Comparison of ENCODE assay signal across 32 cellular contexts in genomic region chr9:137245450-137246421, GRCh38. TPM values are rescaled to one million over a fixed set of nuclear protein-coding genes. Genes with fewer than 3 reads are reported as not detected.
DNase-seq lines count a peak whose midpoint lies in the region; ATAC-seq and TF ChIP-seq lines count a peak whose summit lies in the region.
"Had no signal": no experiment of that assay in that cellular context is flagged by ENCODE, and none has a peak within 500 bp of the region (broad histone marks: within the 10 kb centered on the region; RNA-seq: fewer than 3 reads in every experiment).

No MANE protein-coding gene starts in this region.

- H3K36me3 ChIP-seq in SK-N-SH (replicated peaks in 1 of 2; ENCODE audit: control insufficient read depth in 1 of 2, insufficient read depth in 2 of 2, low read length in 1 of 2) (peaks cover 13 to 20% of the 10 kb centered on the region in 2 experiments), hepatocyte (replicated peaks; ENCODE audit: insufficient read depth, low read depth) (no peaks in the 10 kb centered on the region)

- H3K4me3 ChIP-seq in SK-N-SH (ENCODE audit: low read depth in 2 of 2, low read length in 1 of 2): no peak overlapping the region
- no peak overlapping the region for H3K4me3 ChIP-seq in hepatocyte
- H3K4me3 ChIP-seq: left lung, PC-9, prostate gland, sigmoid colon had no signal

- H2AFZ ChIP-seq in SK-N-SH (ENCODE audit: low read depth) (no peak overlapping the region), hepatocyte (no peak overlapping the region)
- H2AFZ ChIP-seq: PC-9 had no signal

- TF ChIP-seq CTCF in SK-N-SH (IDR thresholded peaks at IDR 0.05) (no peak), hepatocyte (IDR thresholded peaks at IDR 0.05; ENCODE audit: poor library complexity) (no peak)

- no peak overlapping the region for H3K9ac ChIP-seq in SK-N-SH

- 85% methylated on average over 8 of the region's 25 CpGs for WGBS in SK-N-SH (ENCODE audit: low lambda C conversion rate)
- 94% methylated on average over 25 of the region's 25 CpGs for WGBS in hepatocyte (ENCODE audit: low lambda C conversion rate, missing lambda C conversion rate)

- CTCF ChIA-PET in SK-N-SH (lab: Yijun Ruan, JAX): interaction anchor here (1.8 to 8.2 kb wide), 2 partner anchors 8 to 18 kb away, joined by 8 to 38 read pairs; partner anchors contain the start of gene RNF224

- H3K4me2 ChIP-seq in SK-N-SH (no peak overlapping the region), hepatocyte (no peak overlapping the region)
- H3K4me2 ChIP-seq: PC-9 had no signal

- POLR2A ChIA-PET in SK-N-SH (lab: Yijun Ruan, JAX): interaction anchor here (0.8 to 1.0 kb wide), 2 partner anchors 8 to 9 kb away, joined by 3 to 4 read pairs; partner anchors contain the start of gene NELFB

- ATAC-seq in SK-N-SH treated with all-trans-retinoic acid at 6 μM for 48 hours: peak; percentile 1; the same call in 2 of the 3 replicates
- no peak for ATAC-seq in HG03196 (IDR thresholded peaks at IDR 0.05; ENCODE audit: unreplicated experiment)
- ATAC-seq: activated T-helper 17 cell treated with anti-CD3 and anti-CD28 coated beads, Interleukin-2, amount 50 U/mL, for 72 hours; left lung; WTC11 had no signal

- no peaks in the 10 kb centered on the region for H3K9me3 ChIP-seq in SK-N-SH
- no peaks in the 10 kb centered on the region for H3K9me3 ChIP-seq in hepatocyte (ENCODE audit: low read depth)
- H3K9me3 ChIP-seq: Caco-2, left lung, neutrophil, prostate gland, sigmoid colon had no signal

- no peak for TF ChIP-seq RAD21 in SK-N-SH (IDR thresholded peaks at IDR 0.05; ENCODE audit: low read length)

- H3K9me2 ChIP-seq in SK-N-SH: no peaks in the 10 kb centered on the region
- H3K9me2 ChIP-seq in hepatocyte (replicated peaks; ENCODE audit: insufficient read depth): no peaks in the 10 kb centered on the region

- H3K79me2 ChIP-seq in SK-N-SH (ENCODE audit: insufficient read depth) (peaks cover 28% of the 10 kb centered on the region), hepatocyte (peaks cover 29% of the 10 kb centered on the region)

- H3K27ac ChIP-seq in SK-N-SH (ENCODE audit: low read depth in 2 of 2, low read length in 1 of 2) (no peak overlapping the region), hepatocyte (no peak overlapping the region)
- H3K27ac ChIP-seq: left lung, neutrophil, PC-9, prostate gland, sigmoid colon had no signal

- H3K4me1 ChIP-seq in SK-N-SH (ENCODE audit: control insufficient read depth in 1 of 2, insufficient read depth in 2 of 2, low read depth in 1 of 2, low read length in 1 of 2) (peaks cover 8 to 20% of the 10 kb centered on the region in 2 experiments; a peak in 1 of 4 replicates), hepatocyte (ENCODE audit: insufficient read depth) (peaks cover 8% of the 10 kb centered on the region)

- peaks cover 9% of the 10 kb centered on the region for H3F3A ChIP-seq in SK-N-SH (replicated peaks; ENCODE audit: insufficient read depth)

- H3K27me3 ChIP-seq in SK-N-SH (ENCODE audit: insufficient read depth) (no peaks in the 10 kb centered on the region), hepatocyte (no peaks in the 10 kb centered on the region)
- H3K27me3 ChIP-seq: left lung, neutrophil, sigmoid colon had no signal

- H4K20me1 ChIP-seq in SK-N-SH (ENCODE audit: insufficient read depth) (peaks cover 29% of the 10 kb centered on the region), hepatocyte (ENCODE audit: insufficient read depth, poor library complexity, severe bottlenecking) (peaks cover 24% of the 10 kb centered on the region)

- TF ChIP-seq EP300 in SK-N-SH (IDR thresholded peaks at IDR 0.05; ENCODE audit: borderline replicate concordance in 1 of 2, low read depth in 1 of 2, low read length in 1 of 2): no peak

- no peak for DNase-seq in SK-N-SH
- peak; percentile 38 for DNase-seq in COLO668 (lab: John Stamatoyannopoulos, UW; ENCODE audit: unreplicated experiment)
- peak; percentile 84 for DNase-seq in NCI-H2171 (lab: John Stamatoyannopoulos, UW)
- DNase-seq in hepatocyte (ENCODE audit: low spot score): peak; percentile 5
- no peak for DNase-seq in NCI-H226
- no peak for DNase-seq in stimulated activated CD4-positive, alpha-beta T cell treated with anti-CD3 and anti-CD28 coated beads, Interleukin-1b, Interleukin-23, amount 100 ng/mL, for 48 hours
- DNase-seq: activated CD4-positive, alpha-beta T cell treated with anti-CD3 and anti-CD28 coated beads, Interleukin-2, amount 50 U/mL, for 1 hour; activated naive CD8-positive, alpha-beta T cell treated with anti-CD3 and anti-CD28 coated beads for 36 hours; Caco-2; left lung; mesendoderm; NCI-H1930; NK-92 treated with Interleukin-12 subunit alpha and Interleukin-12 subunit beta, amount 100 ng/mL, for 24 hours; PC-9; SHP77; sigmoid colon; stimulated activated CD4-positive, alpha-beta T cell treated with anti-CD3 and anti-CD28 coated beads, Interleukin-4, amount 100 ng/mL, for 4 hours; stimulated activated naive CD4-positive, alpha-beta T cell treated with Interleukin-2 at 50 U/mL for 16 hours; SW 1271 had no signal

TF ChIP-seq in SK-N-SH treated with all-trans-retinoic acid at 6 μM for 48 hours, 23 proteins besides CTCF, POLR2A, EP300 and RAD21 (continues in another document):
- TF ChIP-seq ZNF565 (CRISPR knock-in tag; conservative IDR thresholded peaks at IDR 0.05; ENCODE audit: low read depth): no peak
- no peak for TF ChIP-seq PATZ1 (CRISPR knock-in tag; IDR thresholded peaks at IDR 0.05; ENCODE audit: borderline replicate concordance)
- TF ChIP-seq RARB (CRISPR knock-in tag; IDR thresholded peaks at IDR 0.05): no peak

TF ChIP-seq in SK-N-SH, 30 proteins besides CTCF, POLR2A, EP300 and RAD21 (continues in another document):
- TF ChIP-seq NRF1 (IDR thresholded peaks at IDR 0.05; ENCODE audit: low read depth, low read length) (no peak), MEF2A (IDR thresholded peaks at IDR 0.05; ENCODE audit: borderline replicate concordance, low read depth) (no peak), TAF1 (IDR thresholded peaks at IDR 0.05; ENCODE audit: borderline replicate concordance, low read depth, low read length) (no peak)
- TF ChIP-seq, protein P1, sequence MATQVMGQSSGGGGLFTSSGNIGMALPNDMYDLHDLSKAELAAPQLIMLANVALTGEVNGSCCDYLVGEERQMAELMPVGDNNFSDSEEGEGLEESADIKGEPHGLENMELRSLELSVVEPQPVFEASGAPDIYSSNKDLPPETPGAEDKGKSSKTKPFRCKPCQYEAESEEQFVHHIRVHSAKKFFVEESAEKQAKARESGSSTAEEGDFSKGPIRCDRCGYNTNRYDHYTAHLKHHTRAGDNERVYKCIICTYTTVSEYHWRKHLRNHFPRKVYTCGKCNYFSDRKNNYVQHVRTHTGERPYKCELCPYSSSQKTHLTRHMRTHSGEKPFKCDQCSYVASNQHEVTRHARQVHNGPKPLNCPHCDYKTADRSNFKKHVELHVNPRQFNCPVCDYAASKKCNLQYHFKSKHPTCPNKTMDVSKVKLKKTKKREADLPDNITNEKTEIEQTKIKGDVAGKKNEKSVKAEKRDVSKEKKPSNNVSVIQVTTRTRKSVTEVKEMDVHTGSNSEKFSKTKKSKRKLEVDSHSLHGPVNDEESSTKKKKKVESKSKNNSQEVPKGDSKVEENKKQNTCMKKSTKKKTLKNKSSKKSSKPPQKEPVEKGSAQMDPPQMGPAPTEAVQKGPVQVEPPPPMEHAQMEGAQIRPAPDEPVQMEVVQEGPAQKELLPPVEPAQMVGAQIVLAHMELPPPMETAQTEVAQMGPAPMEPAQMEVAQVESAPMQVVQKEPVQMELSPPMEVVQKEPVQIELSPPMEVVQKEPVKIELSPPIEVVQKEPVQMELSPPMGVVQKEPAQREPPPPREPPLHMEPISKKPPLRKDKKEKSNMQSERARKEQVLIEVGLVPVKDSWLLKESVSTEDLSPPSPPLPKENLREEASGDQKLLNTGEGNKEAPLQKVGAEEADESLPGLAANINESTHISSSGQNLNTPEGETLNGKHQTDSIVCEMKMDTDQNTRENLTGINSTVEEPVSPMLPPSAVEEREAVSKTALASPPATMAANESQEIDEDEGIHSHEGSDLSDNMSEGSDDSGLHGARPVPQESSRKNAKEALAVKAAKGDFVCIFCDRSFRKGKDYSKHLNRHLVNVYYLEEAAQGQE (IDR thresholded peaks at IDR 0.05; ENCODE audit: low read depth, low read length): no peak

RNA-seq across cellular contexts. Expression of gene TUBB4B, which starts 4.6 kb away (rescaled TPM):
- polyA plus RNA-seq in SK-N-SH (2012; rRNA removed) (415 and 508 TPM in 2 replicates), hepatocyte (388 and 446 TPM in 2 replicates)
- polyA plus RNA-seq in SK-N-SH (2012; cell fraction: cytosol; rRNA removed): 249 and 391 TPM in 2 replicates
- polyA plus RNA-seq in SK-N-SH (2012; cell fraction: nucleus; rRNA removed): 385 and 387 TPM in 2 replicates
- 309 and 313 TPM in 2 replicates for total RNA-seq in hepatocyte

RNA-seq across cellular contexts. Expression of gene STPG3, which starts 5.3 kb away (rescaled TPM):
- not detected in 2 replicates for polyA plus RNA-seq in SK-N-SH (2012; rRNA removed)
- polyA plus RNA-seq in SK-N-SH (2012; cell fraction: cytosol; rRNA removed): not detected in 2 replicates
- not detected in 2 replicates for polyA plus RNA-seq in SK-N-SH (2012; cell fraction: nucleus; rRNA removed)
- not detected in 2 replicates for total RNA-seq in hepatocyte
- 1.5 and 2.5 TPM in 2 replicates for polyA plus RNA-seq in hepatocyte
- total RNA-seq: activated naive CD8-positive, alpha-beta T cell treated with anti-CD3 and anti-CD28 coated beads for 36 hours; activated T-helper 17 cell treated with anti-CD3 and anti-CD28 coated beads, Interleukin-2, amount 50 U/mL, for 72 hours; Caco-2; dermis microvascular lymphatic vessel endothelial cell; endothelial cell of umbilical vein; left lung; LHCN-M2; NCI-H460; sigmoid colon; temporal lobe; urinary bladder had no signal
- polyA plus RNA-seq: BJ, endothelial cell of umbilical vein, sigmoid colon, urinary bladder had no signal

RNA-seq across cellular contexts. Expression of gene NELFB, which starts 9.4 kb away (rescaled TPM):
- polyA plus RNA-seq in SK-N-SH (2012; rRNA removed) (52.6 and 62.7 TPM in 2 replicates), hepatocyte (61.1 and 63.5 TPM in 2 replicates)
- polyA plus RNA-seq in SK-N-SH (2012; cell fraction: cytosol; rRNA removed): 25.6 and 50.6 TPM in 2 replicates
- polyA plus RNA-seq in SK-N-SH (2012; cell fraction: nucleus; rRNA removed): 57.4 and 62.4 TPM in 2 replicates
- 36.4 and 41.4 TPM in 2 replicates for total RNA-seq in hepatocyte

RNA-seq across cellular contexts. Expression of gene SLC34A3, which starts 15.0 kb away (rescaled TPM):
- polyA plus RNA-seq in SK-N-SH (2012; rRNA removed) (0.06 TPM in 1 of 2 replicates, not detected in the other), hepatocyte (2.1 and 4.7 TPM in 2 replicates)
- polyA plus RNA-seq in SK-N-SH (2012; cell fraction: cytosol; rRNA removed): 0.01 TPM in 2 replicates
- polyA plus RNA-seq in SK-N-SH (2012; cell fraction: nucleus; rRNA removed): 0.07 and 0.18 TPM in 2 replicates
- total RNA-seq in hepatocyte: 1.8 and 2.7 TPM in 2 replicates
- total RNA-seq: activated naive CD8-positive, alpha-beta T cell treated with anti-CD3 and anti-CD28 coated beads for 36 hours; activated T-helper 17 cell treated with anti-CD3 and anti-CD28 coated beads, Interleukin-2, amount 50 U/mL, for 72 hours; Caco-2; dermis microvascular lymphatic vessel endothelial cell; endothelial cell of umbilical vein; NCI-H460; sigmoid colon; temporal lobe; urinary bladder had no signal
- polyA plus RNA-seq: BJ, endothelial cell of umbilical vein, sigmoid colon had no signal

RNA-seq across cellular contexts. Expression of gene RNF224, which starts 18.4 kb away (rescaled TPM):
- 0.03 and 0.08 TPM in 2 replicates for polyA plus RNA-seq in SK-N-SH (2012; rRNA removed)
- polyA plus RNA-seq in SK-N-SH (2012; cell fraction: cytosol; rRNA removed): 0.01 TPM in 1 of 2 replicates, not detected in the other
- 0.15 and 0.27 TPM in 2 replicates for polyA plus RNA-seq in SK-N-SH (2012; cell fraction: nucleus; rRNA removed)
- 0.68 and 1.4 TPM in 2 replicates for total RNA-seq in hepatocyte
- 0.88 and 1.1 TPM in 2 replicates for polyA plus RNA-seq in hepatocyte
- total RNA-seq: activated naive CD8-positive, alpha-beta T cell treated with anti-CD3 and anti-CD28 coated beads for 36 hours; endothelial cell of umbilical vein; NCI-H460; prostate gland; sigmoid colon; urinary bladder had no signal
- polyA plus RNA-seq: BJ, endothelial cell of umbilical vein had no signal

Comparison
In these comparisons a context has a peak if more than half of its experiments do, and no peak if none do; other contexts are left out.
1. DNase-seq: peak in COLO668 (single experiment), NCI-H2171 (single experiment) and hepatocyte (single experiment); none in SK-N-SH (single experiment), NCI-H226 (single experiment) and stimulated activated CD4-positive, alpha-beta T cell treated with anti-CD3 and anti-CD28 coated beads, Interleukin-1b, Interleukin-23, amount 100 ng/mL, for 48 hours (single experiment).